ENCODE assay signal across 19 cellular contexts in the genomic region with DNA sequence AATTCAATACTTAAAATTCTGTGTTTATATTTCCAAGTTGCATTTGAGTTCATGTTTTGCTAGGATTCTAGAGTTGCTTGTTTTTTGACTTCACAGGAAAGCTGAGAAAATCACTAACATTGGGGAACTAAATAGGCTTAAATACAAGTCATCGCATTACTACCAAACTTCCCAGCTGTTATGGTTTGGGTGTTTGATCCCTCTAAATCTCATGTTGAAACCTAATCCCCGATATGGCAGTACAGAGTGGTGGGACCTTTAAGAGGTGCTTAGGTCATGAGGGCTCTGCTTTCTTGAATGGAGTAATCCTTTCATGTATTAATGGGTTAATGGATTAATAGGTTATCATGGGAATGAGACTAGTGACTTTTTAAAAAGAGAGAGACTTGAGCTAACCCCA.
DNase-seq lines count a peak whose midpoint lies in the region; ATAC-seq, FAIRE-seq and TF ChIP-seq lines count a peak whose summit lies in the region.
"Had no signal": no experiment of that assay in that cellular context is flagged by ENCODE, and none has a peak within 500 bp of the region (broad histone marks: within the 10 kb centered on the region; RNA-seq: fewer than 3 reads in every experiment).

No MANE protein-coding gene starts in this region.

- TF ChIP-seq CTCF in bronchial epithelial cell (IDR thresholded peaks at IDR 0.05; ENCODE audit: insufficient read depth, low read length, severe bottlenecking) (no peak), upper lobe of left lung (IDR thresholded peaks at IDR 0.05) (no peak)

- H3K36me3 Mint-ChIP-seq in activated T-cell treated with anti-CD3 and anti-CD28 coated beads, Interleukin-2, amount 50 U/mL, for 72 hours (ENCODE audit: insufficient read depth in 2 of 2) = no peaks in the 10 kb centered on the region
- H3K36me3 Mint-ChIP-seq: CD4-positive, alpha-beta memory T cell had no signal

- H3K27me3 ChIP-seq in bronchial epithelial cell (ENCODE audit: control insufficient read depth, insufficient read depth, low read length) (no peaks in the 10 kb centered on the region), upper lobe of left lung (no peaks in the 10 kb centered on the region)
- H3K27me3 ChIP-seq: BE2C had no signal

- TF ChIP-seq POLR2A in upper lobe of left lung (IDR thresholded peaks at IDR 0.05) = no peak

- no peaks in the 10 kb centered on the region for H3K36me3 ChIP-seq in bronchial epithelial cell (ENCODE audit: control insufficient read depth, insufficient read depth, low read length)
- no peaks in the 10 kb centered on the region for H3K36me3 ChIP-seq in upper lobe of left lung
- H3K36me3 ChIP-seq: BE2C, HAP-1 had no signal

- no peak for TF ChIP-seq EP300 in upper lobe of left lung (IDR thresholded peaks at IDR 0.05)

- no peak overlapping the region for H3K4me3 Mint-ChIP-seq in activated T-cell treated with anti-CD3 and anti-CD28 coated beads, Interleukin-2, amount 50 U/mL, for 72 hours
- H3K4me3 Mint-ChIP-seq: CD4-positive, alpha-beta memory T cell had no signal

- H3K27ac Mint-ChIP-seq in activated T-cell treated with anti-CD3 and anti-CD28 coated beads, Interleukin-2, amount 50 U/mL, for 72 hours = no peak overlapping the region
- H3K27ac Mint-ChIP-seq: CD4-positive, alpha-beta memory T cell had no signal

- H3K9me3 ChIP-seq in upper lobe of left lung = peaks cover 0 to 9% (median 4%) of the 10 kb centered on the region in 4 donors
- H3K9me3 ChIP-seq: BE2C, HAP-1 had no signal

- H3K4me1 ChIP-seq in upper lobe of left lung = no peaks in the 10 kb centered on the region
- H3K4me1 ChIP-seq: BE2C, HAP-1 had no signal

- no peaks in the 10 kb centered on the region for H3K27me3 Mint-ChIP-seq in activated T-cell treated with anti-CD3 and anti-CD28 coated beads, Interleukin-2, amount 50 U/mL, for 72 hours (ENCODE audit: low read depth)
- H3K27me3 Mint-ChIP-seq: CD4-positive, alpha-beta memory T cell had no signal

- FAIRE-seq in bronchial epithelial cell (lab: Jason Lieb, UNC) = peak; percentile 64
- FAIRE-seq: A204.1, GM12892, GM19239, H1 had no signal

- no peak overlapping the region for H3K4me3 ChIP-seq in bronchial epithelial cell (ENCODE audit: low read depth, low read length)
- no peak overlapping the region for H3K4me3 ChIP-seq in upper lobe of left lung
- H3K4me3 ChIP-seq: HAP-1 had no signal

- 88 to 98% methylated on average over 2 of the region's 2 CpGs for WGBS in upper lobe of left lung, 2 donors

- no peaks in the 10 kb centered on the region for H3K4me1 Mint-ChIP-seq in activated T-cell treated with anti-CD3 and anti-CD28 coated beads, Interleukin-2, amount 50 U/mL, for 72 hours (ENCODE audit: low read depth)
- H3K4me1 Mint-ChIP-seq: CD4-positive, alpha-beta memory T cell had no signal

- peaks cover 0 to 4% of the 10 kb centered on the region in 2 donors for H3K9me3 Mint-ChIP-seq in activated T-cell treated with anti-CD3 and anti-CD28 coated beads, Interleukin-2, amount 50 U/mL, for 72 hours

- no peak for ATAC-seq in upper lobe of left lung (ENCODE audit: low FRiP score in 2 of 2)
- ATAC-seq in activated T-cell treated with anti-CD3 and anti-CD28 coated beads, Interleukin-2, amount 50 U/mL, for 72 hours (replicated peaks in 1 of 2) = no peak

- H3K27ac ChIP-seq in upper lobe of left lung = no peak overlapping the region
- H3K27ac ChIP-seq: C4-2B, HL-60 had no signal

- DNase-seq in LHCN-M2 (ENCODE audit: low read depth) = peak; percentile 27
- peak; percentile 97 for DNase-seq in NCI-H82 treated with DMSO at 0.1 percent for 48 hours (lab: John Stamatoyannopoulos, UW; ENCODE audit: unreplicated experiment)
- no peak for DNase-seq in bronchial epithelial cell (ENCODE audit: low read depth)
- DNase-seq in upper lobe of left lung = no peak
- DNase-seq in NCI-H446 treated with DMSO at 0.1 percent for 48 hours (lab: John Stamatoyannopoulos, UW) = no peak
- no peak for DNase-seq in activated T-cell treated with anti-CD3 and anti-CD28 coated beads, Interleukin-2, amount 50 U/mL, for 72 hours
- no peak for DNase-seq in middle frontal gyrus (ENCODE audit: extremely low spot score, low spot score)
- DNase-seq: BE2C; CD4-positive, alpha-beta memory T cell; DMS153; DMS79 treated with DMSO at 0.1 percent for 48 hours; GDM1 had no signal

Comparison
In these comparisons a context has a peak if more than half of its experiments do, and no peak if none do; other contexts are left out.
1. DNase-seq: peak in LHCN-M2 (single experiment) and NCI-H82 treated with DMSO at 0.1 percent for 48 hours (single experiment); none in bronchial epithelial cell (single experiment), upper lobe of left lung (0 of 2), NCI-H446 treated with DMSO at 0.1 percent for 48 hours (single experiment), activated T-cell treated with anti-CD3 and anti-CD28 coated beads, Interleukin-2, amount 50 U/mL, for 72 hours (0 of 2) and middle frontal gyrus (single experiment).